1 cellular context compared by ENCODE assay signal in the genomic region with DNA sequence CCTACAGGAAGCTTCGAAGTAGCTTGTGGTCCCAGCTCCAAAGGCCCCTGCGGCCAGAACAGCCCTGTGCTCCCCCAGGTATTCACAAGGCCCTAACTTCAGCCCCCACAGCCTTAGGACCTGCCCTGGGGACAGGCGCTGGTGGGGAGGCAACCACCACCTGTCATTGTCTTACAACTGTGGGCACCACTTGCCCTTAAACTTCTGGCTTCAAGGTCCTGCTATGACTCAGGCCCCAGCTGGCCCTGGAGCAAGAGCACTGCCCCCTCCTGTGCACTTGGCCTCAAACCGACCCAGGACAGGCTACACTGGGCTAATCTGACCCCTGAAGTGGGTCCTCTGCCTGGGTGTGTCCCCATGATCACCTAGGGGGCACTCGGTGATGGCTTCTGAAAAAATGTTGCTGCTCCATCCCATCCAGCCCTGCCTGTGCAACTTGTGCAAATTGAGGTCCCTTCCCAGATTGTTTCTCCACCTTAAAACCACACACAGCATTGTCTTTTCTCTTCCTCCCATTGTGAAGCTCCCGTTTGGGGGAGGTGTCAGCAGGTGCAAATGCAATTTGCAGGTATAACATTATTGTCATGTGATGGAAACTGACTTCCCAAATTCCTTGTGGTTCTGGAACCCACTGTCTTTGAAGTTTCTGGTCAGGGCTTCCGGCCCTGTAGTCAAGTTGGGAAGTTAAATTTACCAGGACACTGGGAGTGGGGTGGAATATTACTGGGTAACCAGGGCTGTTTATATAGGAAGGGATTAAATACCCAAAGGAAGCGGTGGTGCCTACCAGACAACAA.
TF ChIP-seq lines count a peak whose summit lies in the region.

No MANE protein-coding gene starts in this region.

TF ChIP-seq in K562, 482 proteins besides CTCF, POLR2A, EP300 and RAD21:
- TF ChIP-seq, protein P1, sequence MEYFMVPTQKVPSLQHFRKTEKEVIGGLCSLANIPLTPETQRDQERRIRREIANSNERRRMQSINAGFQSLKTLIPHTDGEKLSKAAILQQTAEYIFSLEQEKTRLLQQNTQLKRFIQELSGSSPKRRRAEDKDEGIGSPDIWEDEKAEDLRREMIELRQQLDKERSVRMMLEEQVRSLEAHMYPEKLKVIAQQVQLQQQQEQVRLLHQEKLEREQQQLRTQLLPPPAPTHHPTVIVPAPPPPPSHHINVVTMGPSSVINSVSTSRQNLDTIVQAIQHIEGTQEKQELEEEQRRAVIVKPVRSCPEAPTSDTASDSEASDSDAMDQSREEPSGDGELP (CRISPR knock-in tag; IDR thresholded peaks at IDR 0.05; ENCODE audit: borderline replicate concordance) = peak; percentile 75; the same call in 1 of the 2 replicates
- TF ChIP-seq BHLHE40 (IDR thresholded peaks at IDR 0.05; ENCODE audit: low read length) = no peak
- no peak for TF ChIP-seq RBM17 (IDR thresholded peaks at IDR 0.05; ENCODE audit: borderline replicate concordance, low read depth, low read length)
- TF ChIP-seq NEUROD1 (IDR thresholded peaks at IDR 0.05; ENCODE audit: borderline replicate concordance, low read depth, low read length, partially characterized antibody) = no peak
- no peak for TF ChIP-seq E2F3 (CRISPR knock-in tag; IDR thresholded peaks at IDR 0.05)
- TF ChIP-seq TEAD2 (tag; IDR thresholded peaks at IDR 0.05) = no peak
